ENCODE assay signal across 1 cellular context in the genomic region with DNA sequence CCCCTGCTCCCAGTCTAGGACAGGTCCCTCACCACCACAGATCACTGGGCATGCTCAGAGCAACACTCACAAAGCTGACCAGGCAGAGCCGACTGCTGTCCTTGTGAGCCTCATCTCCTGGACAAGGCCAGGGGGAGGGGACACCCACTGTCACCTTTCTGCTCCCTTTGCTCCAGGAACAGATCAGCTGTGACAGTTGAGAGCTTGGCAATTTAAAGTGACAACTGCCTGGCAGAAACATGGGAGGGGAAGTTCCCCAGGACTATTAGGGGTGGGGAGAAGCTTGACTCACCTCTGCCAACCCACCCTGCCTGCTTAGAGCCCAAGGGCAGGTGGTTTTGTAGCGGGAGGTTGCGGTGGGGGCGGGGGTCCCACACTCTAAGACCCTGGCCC.
TF ChIP-seq lines count a peak whose summit lies in the region.

No MANE protein-coding gene starts in this region.

TF ChIP-seq in HepG2, 621 proteins besides CTCF, POLR2A, EP300 and RAD21 (continued from another document and continues in another):
- TF ChIP-seq ZNF280D (CRISPR knock-in tag; IDR thresholded peaks at IDR 0.05): no peak
- no peak for TF ChIP-seq U2AF2 (IDR thresholded peaks at IDR 0.05; ENCODE audit: low read depth, low read length)
- TF ChIP-seq RFXAP (CRISPR knock-in tag; IDR thresholded peaks at IDR 0.05; ENCODE audit: borderline replicate concordance): no peak
- TF ChIP-seq SOX13 (IDR thresholded peaks at IDR 0.05): no peak
- peak in 1 of 2 experiments; percentile 29; a peak in 1 of 4 replicates for TF ChIP-seq SOX13 (CRISPR knock-in tag; conservative IDR thresholded peaks at IDR 0.05 in 1 of 2, IDR thresholded peaks at IDR 0.05 in 1 of 2)
- TF ChIP-seq HMGXB4 (CRISPR knock-in tag; IDR thresholded peaks at IDR 0.05; ENCODE audit: borderline replicate concordance in 1 of 2, low read depth in 1 of 2): no peak
- TF ChIP-seq ETV5 (CRISPR knock-in tag; IDR thresholded peaks at IDR 0.05; ENCODE audit: borderline replicate concordance): peak; percentile 11; the same call in 1 of the 2 replicates
- no peak for TF ChIP-seq ZNF878 (CRISPR knock-in tag; IDR thresholded peaks at IDR 0.05)
- no peak for TF ChIP-seq ZNF800 (CRISPR knock-in tag; IDR thresholded peaks at IDR 0.05)
- no peak for TF ChIP-seq ELF4 (CRISPR knock-in tag; IDR thresholded peaks at IDR 0.05; ENCODE audit: borderline replicate concordance)
- no peak for TF ChIP-seq ZNF7 (CRISPR knock-in tag; IDR thresholded peaks at IDR 0.05)
- no peak for TF ChIP-seq ZUFSP (CRISPR knock-in tag; IDR thresholded peaks at IDR 0.05; ENCODE audit: borderline replicate concordance)
- TF ChIP-seq, protein P1, sequence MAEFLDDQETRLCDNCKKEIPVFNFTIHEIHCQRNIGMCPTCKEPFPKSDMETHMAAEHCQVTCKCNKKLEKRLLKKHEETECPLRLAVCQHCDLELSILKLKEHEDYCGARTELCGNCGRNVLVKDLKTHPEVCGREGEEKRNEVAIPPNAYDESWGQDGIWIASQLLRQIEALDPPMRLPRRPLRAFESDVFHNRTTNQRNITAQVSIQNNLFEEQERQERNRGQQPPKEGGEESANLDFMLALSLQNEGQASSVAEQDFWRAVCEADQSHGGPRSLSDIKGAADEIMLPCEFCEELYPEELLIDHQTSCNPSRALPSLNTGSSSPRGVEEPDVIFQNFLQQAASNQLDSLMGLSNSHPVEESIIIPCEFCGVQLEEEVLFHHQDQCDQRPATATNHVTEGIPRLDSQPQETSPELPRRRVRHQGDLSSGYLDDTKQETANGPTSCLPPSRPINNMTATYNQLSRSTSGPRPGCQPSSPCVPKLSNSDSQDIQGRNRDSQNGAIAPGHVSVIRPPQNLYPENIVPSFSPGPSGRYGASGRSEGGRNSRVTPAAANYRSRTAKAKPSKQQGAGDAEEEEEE (CRISPR knock-in tag; IDR thresholded peaks at IDR 0.05; ENCODE audit: borderline replicate concordance): no peak
- TF ChIP-seq CREB3 (CRISPR knock-in tag; IDR thresholded peaks at IDR 0.05): no peak
- TF ChIP-seq ZNF274 (CRISPR knock-in tag; IDR thresholded peaks at IDR 0.05): no peak
- no peak for TF ChIP-seq WIZ (CRISPR knock-in tag; IDR thresholded peaks at IDR 0.05)
- TF ChIP-seq ZNF501 (CRISPR knock-in tag; IDR thresholded peaks at IDR 0.05): 0 out of 2 replicates have a peak, but pooled peaks have one; percentile 18
- peak; percentile 65 for TF ChIP-seq HDAC1 (CRISPR knock-in tag; IDR thresholded peaks at IDR 0.05)
- no peak for TF ChIP-seq MAFG (CRISPR knock-in tag; IDR thresholded peaks at IDR 0.05)
- TF ChIP-seq PTBP1 (IDR thresholded peaks at IDR 0.05; ENCODE audit: low read depth, low read length, poor library complexity, severe bottlenecking): no peak
- no peak for TF ChIP-seq KAT2B (IDR thresholded peaks at IDR 0.05; ENCODE audit: borderline replicate concordance, low read depth, low read length)
- no peak for TF ChIP-seq ATF1 (CRISPR knock-in tag; IDR thresholded peaks at IDR 0.05)
- no peak for TF ChIP-seq PHF5A (CRISPR knock-in tag; IDR thresholded peaks at IDR 0.05; ENCODE audit: low read depth, unreplicated experiment)
- no peak; the same call in 1 of the 2 replicates for TF ChIP-seq SIX1 (CRISPR knock-in tag; IDR thresholded peaks at IDR 0.05; ENCODE audit: borderline replicate concordance)
- 0 out of 2 replicates have a peak, but pooled peaks have one; percentile 11 for TF ChIP-seq FOXP4 (CRISPR knock-in tag; IDR thresholded peaks at IDR 0.05)
- TF ChIP-seq, protein P2, sequence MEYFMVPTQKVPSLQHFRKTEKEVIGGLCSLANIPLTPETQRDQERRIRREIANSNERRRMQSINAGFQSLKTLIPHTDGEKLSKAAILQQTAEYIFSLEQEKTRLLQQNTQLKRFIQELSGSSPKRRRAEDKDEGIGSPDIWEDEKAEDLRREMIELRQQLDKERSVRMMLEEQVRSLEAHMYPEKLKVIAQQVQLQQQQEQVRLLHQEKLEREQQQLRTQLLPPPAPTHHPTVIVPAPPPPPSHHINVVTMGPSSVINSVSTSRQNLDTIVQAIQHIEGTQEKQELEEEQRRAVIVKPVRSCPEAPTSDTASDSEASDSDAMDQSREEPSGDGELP (IDR thresholded peaks at IDR 0.05; ENCODE audit: borderline replicate concordance, low read depth): peak; percentile 97
- TF ChIP-seq KLF15 (CRISPR knock-in tag; IDR thresholded peaks at IDR 0.05; ENCODE audit: borderline replicate concordance): no peak
- TF ChIP-seq ZNF552 (CRISPR knock-in tag; IDR thresholded peaks at IDR 0.05; ENCODE audit: borderline replicate concordance): no peak
- no peak for TF ChIP-seq ZNF605 (CRISPR knock-in tag; IDR thresholded peaks at IDR 0.05)
- TF ChIP-seq ZNF33A (CRISPR knock-in tag; IDR thresholded peaks at IDR 0.05; ENCODE audit: borderline replicate concordance): no peak
- TF ChIP-seq MAFK (conservative IDR thresholded peaks at IDR 0.05 in 1 of 2, IDR thresholded peaks at IDR 0.05 in 1 of 2; ENCODE audit: low read length in 2 of 2): 0 out of 4 replicates have a peak, but pooled peaks of 1 of the 2 experiments have one; percentile 5
- peak; percentile 62; the same call in 1 of the 2 replicates for TF ChIP-seq IRF2 (CRISPR knock-in tag; IDR thresholded peaks at IDR 0.05)
- TF ChIP-seq MIER2 (CRISPR knock-in tag; IDR thresholded peaks at IDR 0.05): peak; percentile 21; the same call in 1 of the 2 replicates
- no peak for TF ChIP-seq NFYC (CRISPR knock-in tag; IDR thresholded peaks at IDR 0.05)
- no peak for TF ChIP-seq ZNF282 (IDR thresholded peaks at IDR 0.05; ENCODE audit: partially characterized antibody)
- TF ChIP-seq GTF2F1 (IDR thresholded peaks at IDR 0.05; ENCODE audit: low read length): no peak
- no peak; the same call in 1 of the 2 replicates for TF ChIP-seq ZBTB38 (CRISPR knock-in tag; IDR thresholded peaks at IDR 0.05)
- TF ChIP-seq, protein P3, sequence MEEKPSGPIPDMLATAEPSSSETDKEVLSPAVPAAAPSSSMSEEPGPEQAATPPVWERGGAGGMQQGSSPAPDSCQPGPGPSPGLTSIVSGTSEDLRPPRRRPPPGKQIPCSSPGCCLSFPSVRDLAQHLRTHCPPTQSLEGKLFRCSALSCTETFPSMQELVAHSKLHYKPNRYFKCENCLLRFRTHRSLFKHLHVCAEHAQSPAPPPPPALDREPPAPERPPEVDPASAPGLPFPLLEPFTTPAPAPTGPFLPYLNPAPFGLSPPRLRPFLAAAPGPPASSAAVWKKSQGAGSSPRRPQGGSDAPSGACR (CRISPR knock-in tag; IDR thresholded peaks at IDR 0.05): no peak
- no peak for TF ChIP-seq GABPB1 (CRISPR knock-in tag; IDR thresholded peaks at IDR 0.05)
- TF ChIP-seq, protein P4, sequence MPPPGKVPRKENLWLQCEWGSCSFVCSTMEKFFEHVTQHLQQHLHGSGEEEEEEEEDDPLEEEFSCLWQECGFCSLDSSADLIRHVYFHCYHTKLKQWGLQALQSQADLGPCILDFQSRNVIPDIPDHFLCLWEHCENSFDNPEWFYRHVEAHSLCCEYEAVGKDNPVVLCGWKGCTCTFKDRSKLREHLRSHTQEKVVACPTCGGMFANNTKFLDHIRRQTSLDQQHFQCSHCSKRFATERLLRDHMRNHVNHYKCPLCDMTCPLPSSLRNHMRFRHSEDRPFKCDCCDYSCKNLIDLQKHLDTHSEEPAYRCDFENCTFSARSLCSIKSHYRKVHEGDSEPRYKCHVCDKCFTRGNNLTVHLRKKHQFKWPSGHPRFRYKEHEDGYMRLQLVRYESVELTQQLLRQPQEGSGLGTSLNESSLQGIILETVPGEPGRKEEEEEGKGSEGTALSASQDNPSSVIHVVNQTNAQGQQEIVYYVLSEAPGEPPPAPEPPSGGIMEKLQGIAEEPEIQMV (CRISPR knock-in tag; IDR thresholded peaks at IDR 0.05; ENCODE audit: low read depth): 0 out of 2 replicates have a peak, but pooled peaks have one; percentile 25
- no peak for TF ChIP-seq NFRKB (IDR thresholded peaks at IDR 0.05)
- TF ChIP-seq ZSCAN22 (CRISPR knock-in tag; IDR thresholded peaks at IDR 0.05): no peak
- peak; percentile 47; the same call in 1 of the 3 replicates for TF ChIP-seq MXI1 (IDR thresholded peaks at IDR 0.05; ENCODE audit: borderline replicate concordance, low read depth, low read length)
- no peak for TF ChIP-seq POLR2AphosphoS2 (IDR thresholded peaks at IDR 0.05; ENCODE audit: low read depth, low read length)
- TF ChIP-seq HDAC2 (CRISPR knock-in tag; IDR thresholded peaks at IDR 0.05): 0 out of 2 replicates have a peak, but pooled peaks have one; percentile 49
- TF ChIP-seq ZNF629 (CRISPR knock-in tag; conservative IDR thresholded peaks at IDR 0.05): no peak
- 0 out of 2 replicates have a peak, but pooled peaks have one; percentile 2 for TF ChIP-seq STAG1 (CRISPR knock-in tag; IDR thresholded peaks at IDR 0.05)
- no peak for TF ChIP-seq ZFP90 (CRISPR knock-in tag; IDR thresholded peaks at IDR 0.05; ENCODE audit: borderline replicate concordance)
